ENCODE assay signal across 12 cellular contexts in the genomic region with DNA sequence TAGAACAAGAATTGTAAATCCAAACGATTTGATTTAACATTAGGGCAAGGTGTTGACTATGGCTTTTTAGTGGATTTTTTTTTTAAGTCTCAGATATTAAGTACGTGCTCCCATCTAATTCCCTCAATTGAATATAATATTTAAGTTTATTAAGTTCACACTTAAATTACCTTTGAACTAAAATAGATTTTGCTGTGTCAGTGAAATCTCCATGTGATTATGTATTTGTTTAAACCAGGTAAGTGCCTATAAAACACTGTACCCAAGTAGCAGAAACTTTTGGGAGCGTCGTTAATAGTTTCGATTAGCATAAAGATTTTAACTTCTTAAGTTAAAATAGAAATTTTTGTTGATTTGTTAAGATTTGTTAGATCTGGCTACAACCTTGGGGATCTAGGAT. TPM values are rescaled to one million over a fixed set of nuclear protein-coding genes. Genes with fewer than 3 reads are reported as not detected.
DNase-seq lines count a peak whose midpoint lies in the region; ATAC-seq and TF ChIP-seq lines count a peak whose summit lies in the region.
"Had no signal": no experiment of that assay in that cellular context is flagged by ENCODE, and none has a peak within 500 bp of the region (broad histone marks: within the 10 kb centered on the region; RNA-seq: fewer than 3 reads in every experiment).

No MANE protein-coding gene starts in this region.

- no peaks in the 10 kb centered on the region for H3K9me3 Mint-ChIP-seq in activated CD4-positive, alpha-beta T cell treated with anti-CD3 and anti-CD28 coated beads for 36 hours (ENCODE audit: low read depth)
- no peaks in the 10 kb centered on the region for H3K9me3 Mint-ChIP-seq in activated CD4-positive, alpha-beta memory T cell treated with anti-CD3 and anti-CD28 coated beads for 36 hours
- H3K9me3 Mint-ChIP-seq in stimulated activated naive CD8-positive, alpha-beta T cell treated with anti-CD3 and anti-CD28 coated beads, Interleukin-15, amount 100 ng/mL, for 72 hours, result no peaks in the 10 kb centered on the region

- H3K4me3 ChIP-seq in fibroblast of the aortic adventitia (ENCODE audit: low read depth, low read length), result peak overlapping the region; percentile 88

- peaks cover 32% of the 10 kb centered on the region for H3K36me3 Mint-ChIP-seq in activated CD4-positive, alpha-beta T cell treated with anti-CD3 and anti-CD28 coated beads for 36 hours (ENCODE audit: low read depth)
- H3K36me3 Mint-ChIP-seq in activated CD4-positive, alpha-beta memory T cell treated with anti-CD3 and anti-CD28 coated beads for 36 hours, result peaks cover 29% of the 10 kb centered on the region

- peaks cover 39% of the 10 kb centered on the region for H3K4me1 Mint-ChIP-seq in activated CD4-positive, alpha-beta T cell treated with anti-CD3 and anti-CD28 coated beads for 36 hours
- peaks cover 41% of the 10 kb centered on the region for H3K4me1 Mint-ChIP-seq in activated CD4-positive, alpha-beta memory T cell treated with anti-CD3 and anti-CD28 coated beads for 36 hours (ENCODE audit: low read depth)
- H3K4me1 Mint-ChIP-seq in stimulated activated naive CD8-positive, alpha-beta T cell treated with anti-CD3 and anti-CD28 coated beads, Interleukin-15, amount 100 ng/mL, for 72 hours, result peaks cover 66% of the 10 kb centered on the region

- POLR2A ChIA-PET in activated CD4-positive, alpha-beta T cell treated with anti-CD3 and anti-CD28 coated beads for 36 hours (lab: Charles Lee), result interaction anchor here (1.9 kb wide), 1 partner anchor 33 kb away, joined by 10 read pairs; a partner anchor contains a TSS
- POLR2A ChIA-PET in activated CD4-positive, alpha-beta memory T cell treated with anti-CD3 and anti-CD28 coated beads for 36 hours (lab: Charles Lee), result interaction anchor here (1.0 to 5.5 kb wide), 5 partner anchors 8 to 108 kb away, joined by 4 to 54 read pairs (median 8); a partner anchor contains a TSS

- no peak for TF ChIP-seq CTCF in fibroblast of the aortic adventitia (IDR thresholded peaks at IDR 0.05; ENCODE audit: insufficient read depth, low read length)
- no peak for TF ChIP-seq CTCF in GM20000 (IDR thresholded peaks at IDR 0.05; ENCODE audit: extremely low read depth, missing control alignments)

- CTCF ChIA-PET in activated CD4-positive, alpha-beta T cell treated with anti-CD3 and anti-CD28 coated beads for 36 hours (lab: Charles Lee), result interaction anchor here (0.9 to 4.0 kb wide), 9 partner anchors 8 to 485 kb away, joined by 3 to 29 read pairs (median 3); no protein-coding TSS in a partner anchor
- CTCF ChIA-PET in activated CD4-positive, alpha-beta memory T cell treated with anti-CD3 and anti-CD28 coated beads for 36 hours (lab: Charles Lee), result interaction anchor here (1.4 to 2.7 kb wide), 3 partner anchors 8 to 23 kb away, joined by 4 to 21 read pairs (median 6); no protein-coding TSS in a partner anchor

- ATAC-seq in activated CD4-positive, alpha-beta T cell treated with anti-CD3 and anti-CD28 coated beads for 36 hours, result no peak
- ATAC-seq in stimulated activated naive CD8-positive, alpha-beta T cell treated with anti-CD3 and anti-CD28 coated beads, Interleukin-15, amount 100 ng/mL, for 72 hours, result no peak
- no peak for ATAC-seq in activated CD4-positive, CD25-positive, alpha-beta regulatory T cell treated with anti-CD3 and anti-CD28 coated beads, Interleukin-2, amount 50 U/mL, for 24 hours
- ATAC-seq: Panc1 had no signal

- intact Hi-C loops in activated CD4-positive, alpha-beta T cell treated with anti-CD3 and anti-CD28 coated beads for 36 hours (cut with DNase I, micrococcal nuclease), result loop anchor here (2.0 to 5.0 kb wide), 8 partner anchors 15 to 1666 kb away; a partner anchor contains a TSS
- intact Hi-C loops in activated CD4-positive, alpha-beta memory T cell treated with anti-CD3 and anti-CD28 coated beads for 36 hours (cut with micrococcal nuclease), result loop anchor here (10.0 kb wide), 1 partner anchor 701 kb away; a partner anchor contains a TSS

- H3K27me3 Mint-ChIP-seq in activated CD4-positive, alpha-beta T cell treated with anti-CD3 and anti-CD28 coated beads for 36 hours, result no peaks in the 10 kb centered on the region
- H3K27me3 Mint-ChIP-seq in activated CD4-positive, alpha-beta memory T cell treated with anti-CD3 and anti-CD28 coated beads for 36 hours, result no peaks in the 10 kb centered on the region
- no peaks in the 10 kb centered on the region for H3K27me3 Mint-ChIP-seq in stimulated activated naive CD8-positive, alpha-beta T cell treated with anti-CD3 and anti-CD28 coated beads, Interleukin-15, amount 100 ng/mL, for 72 hours

- peak overlapping the region; percentile 98 for H3K27ac Mint-ChIP-seq in activated CD4-positive, alpha-beta T cell treated with anti-CD3 and anti-CD28 coated beads for 36 hours
- H3K27ac Mint-ChIP-seq in activated CD4-positive, alpha-beta memory T cell treated with anti-CD3 and anti-CD28 coated beads for 36 hours, result peak overlapping the region; percentile 99
- H3K27ac Mint-ChIP-seq in stimulated activated naive CD8-positive, alpha-beta T cell treated with anti-CD3 and anti-CD28 coated beads, Interleukin-15, amount 100 ng/mL, for 72 hours, result no peak overlapping the region

- DNase-seq in activated CD4-positive, alpha-beta T cell treated with anti-CD3 and anti-CD28 coated beads for 36 hours, result no peak
- no peak for DNase-seq in activated CD4-positive, alpha-beta T cell treated with anti-CD3 and anti-CD28 coated beads for 48 hours
- DNase-seq in activated CD4-positive, alpha-beta memory T cell treated with anti-CD3 and anti-CD28 coated beads for 36 hours, result no peak
- no peak for DNase-seq in fibroblast of the aortic adventitia (ENCODE audit: low read depth)
- DNase-seq in stimulated activated naive CD8-positive, alpha-beta T cell treated with anti-CD3 and anti-CD28 coated beads, Interleukin-15, amount 100 ng/mL, for 72 hours, result no peak
- DNase-seq in GM20000 (ENCODE audit: low spot score), result no peak
- DNase-seq in DMS 273 treated with DMSO at 0.1 percent for 48 hours (lab: John Stamatoyannopoulos, UW), result no peak
- DNase-seq: activated CD4-positive, alpha-beta T cell treated with anti-CD3 and anti-CD28 coated beads for 4 hours; NCI-H1092 treated with DMSO at 0.1 percent for 48 hours had no signal

- H3K4me3 Mint-ChIP-seq in activated CD4-positive, alpha-beta T cell treated with anti-CD3 and anti-CD28 coated beads for 36 hours, result peak overlapping the region; percentile 97
- H3K4me3 Mint-ChIP-seq in activated CD4-positive, alpha-beta memory T cell treated with anti-CD3 and anti-CD28 coated beads for 36 hours, result peak overlapping the region; percentile 94
- peak overlapping the region; percentile 99 for H3K4me3 Mint-ChIP-seq in stimulated activated naive CD8-positive, alpha-beta T cell treated with anti-CD3 and anti-CD28 coated beads, Interleukin-15, amount 100 ng/mL, for 72 hours

RNA-seq across cellular contexts. Expression of a gene that starts 1.6 kb away (rescaled TPM):
- total RNA-seq in activated CD4-positive, alpha-beta T cell treated with anti-CD3 and anti-CD28 coated beads for 36 hours, result 10 to 100 TPM; 14.5 to 14.9 TPM
- total RNA-seq in activated CD4-positive, alpha-beta memory T cell treated with anti-CD3 and anti-CD28 coated beads for 36 hours, result 10 to 100 TPM; 12.4 to 14.0 TPM
- total RNA-seq in fibroblast of the aortic adventitia (ENCODE audit: low replicate concordance), result 40.0 and 46.7 TPM in 2 replicates

RNA-seq across cellular contexts. Expression of a gene that starts 33.5 kb away (rescaled TPM):
- total RNA-seq in activated CD4-positive, alpha-beta T cell treated with anti-CD3 and anti-CD28 coated beads for 36 hours, result 10 to 100 TPM; 28.4 to 31.6 TPM
- total RNA-seq in activated CD4-positive, alpha-beta memory T cell treated with anti-CD3 and anti-CD28 coated beads for 36 hours, result 10 to 100 TPM; 35.6 to 35.7 TPM
- total RNA-seq in fibroblast of the aortic adventitia (ENCODE audit: low replicate concordance), result 78.8 and 144 TPM in 2 replicates

RNA-seq across cellular contexts. Expression of a gene that starts 45.2 kb away (rescaled TPM):
- total RNA-seq in activated CD4-positive, alpha-beta T cell treated with anti-CD3 and anti-CD28 coated beads for 36 hours, result not detected
- not detected for total RNA-seq in activated CD4-positive, alpha-beta memory T cell treated with anti-CD3 and anti-CD28 coated beads for 36 hours
- not detected in 2 replicates for total RNA-seq in fibroblast of the aortic adventitia (ENCODE audit: low replicate concordance)
- total RNA-seq: A673 had no signal

Comparison
In these comparisons a context has a peak if more than half of its experiments do, and no peak if none do; other contexts are left out.
1. H3K27ac Mint-ChIP-seq: peak in activated CD4-positive, alpha-beta T cell treated with anti-CD3 and anti-CD28 coated beads for 36 hours (single experiment) and activated CD4-positive, alpha-beta memory T cell treated with anti-CD3 and anti-CD28 coated beads for 36 hours (single experiment); none in stimulated activated naive CD8-positive, alpha-beta T cell treated with anti-CD3 and anti-CD28 coated beads, Interleukin-15, amount 100 ng/mL, for 72 hours (0 of 2).
2. Peak in every context shown above with its lines, with median percentiles within 50 percentile points of each other: H3K4me3 Mint-ChIP-seq.